In genomic region chr2:117833911-117834310, GRCh38 we compare ENCODE assay signal across 19 cellular contexts. TPM values are rescaled to one million over a fixed set of nuclear protein-coding genes. Genes with fewer than 3 reads are reported as not detected.
DNase-seq lines count a peak whose midpoint lies in the region; ATAC-seq and TF ChIP-seq lines count a peak whose summit lies in the region.
"Had no signal": no experiment of that assay in that cellular context is flagged by ENCODE, and none has a peak within 500 bp of the region (broad histone marks: within the 10 kb centered on the region; RNA-seq: fewer than 3 reads in every experiment).

No MANE protein-coding gene starts in this region.

- no peaks in the 10 kb centered on the region for H3K36me3 ChIP-seq in MM.1S (replicated peaks; ENCODE audit: insufficient read depth, low read length)

- no peaks in the 10 kb centered on the region for H3F3A ChIP-seq in MM.1S (ENCODE audit: insufficient read depth, low read length)

- H3K27ac Mint-ChIP-seq in immature natural killer cell (peak overlapping the region; percentile 30 to 93 (median 72)), T-cell (peak overlapping the region in 1 of 2 donors; percentile 34)
- no peak overlapping the region for H3K27ac Mint-ChIP-seq in activated CD4-positive, alpha-beta T cell treated with anti-CD3 and anti-CD28 coated beads, Interleukin-2, amount 10 ng/mL, durations not matched to agents 7 days and 5 days
- H3K27ac Mint-ChIP-seq: activated naive CD4-positive, alpha-beta T cell treated with anti-CD3 and anti-CD28 coated beads, Interleukin-2, amount 10 ng/mL, durations not matched to agents 7 days and 5 days; H9 had no signal

- DNase-seq in immature natural killer cell (no peak), MM.1S (no peak), T-cell (no peak), C1 segment of cervical spinal cord (lab: John Stamatoyannopoulos, UW) (no peak)
- DNase-seq in activated CD4-positive, alpha-beta T cell treated with anti-CD3 and anti-CD28 coated beads, Interleukin-2, amount 10 ng/mL, durations not matched to agents 7 days and 5 days, result no peak
- DNase-seq: activated CD4-positive, alpha-beta T cell treated with anti-CD3 and anti-CD28 coated beads for 48 hours; DMS79 treated with DMSO at 0.1 percent for 48 hours; effector memory CD8-positive, alpha-beta T cell; NCI-H2081; NCI-H774; substantia nigra had no signal

- no peak overlapping the region for H3K4me3 ChIP-seq in MM.1S (ENCODE audit: low read length)
- H3K4me3 ChIP-seq: upper lobe of left lung had no signal

- peaks cover 13 to 32% (median 31%) of the 10 kb centered on the region in 3 donors for H3K36me3 Mint-ChIP-seq in immature natural killer cell
- peaks cover 50% of the 10 kb centered on the region for H3K36me3 Mint-ChIP-seq in T-cell
- peaks cover 26% of the 10 kb centered on the region for H3K36me3 Mint-ChIP-seq in activated CD4-positive, alpha-beta T cell treated with anti-CD3 and anti-CD28 coated beads, Interleukin-2, amount 10 ng/mL, durations not matched to agents 7 days and 5 days (ENCODE audit: low read depth)

- H3K9me3 ChIP-seq in MM.1S (replicated peaks; ENCODE audit: insufficient read depth, low read length), result no peaks in the 10 kb centered on the region
- H3K9me3 ChIP-seq: upper lobe of left lung had no signal

- H3K4me3 Mint-ChIP-seq in immature natural killer cell (no peak overlapping the region), T-cell (no peak overlapping the region)
- no peak overlapping the region for H3K4me3 Mint-ChIP-seq in activated CD4-positive, alpha-beta T cell treated with anti-CD3 and anti-CD28 coated beads, Interleukin-2, amount 10 ng/mL, durations not matched to agents 7 days and 5 days
- H3K4me3 Mint-ChIP-seq: activated naive CD4-positive, alpha-beta T cell treated with anti-CD3 and anti-CD28 coated beads, Interleukin-2, amount 10 ng/mL, durations not matched to agents 7 days and 5 days; effector memory CD8-positive, alpha-beta T cell; H9; naive thymus-derived CD4-positive, alpha-beta T cell had no signal

- H3K9ac ChIP-seq in MM.1S (ENCODE audit: low read length), result no peak overlapping the region

- H4K20me1 ChIP-seq in MM.1S (ENCODE audit: insufficient read depth, low read length), result no peaks in the 10 kb centered on the region

- H3K27ac ChIP-seq in MM.1S (ENCODE audit: low read length), result no peak overlapping the region
- H3K27ac ChIP-seq: upper lobe of left lung, VCaP had no signal

- CTCF ChIA-PET in T-cell (lab: Charles Lee), result interaction anchor here (0.5 to 1.8 kb wide), 5 partner anchors 19 to 180 kb away, joined by 3 to 6 read pairs (median 5); partner anchors contain the start of genes DDX18 (in 2 of the 2) and CCDC93 (in 1 of the 2)
- CTCF ChIA-PET in activated CD4-positive, alpha-beta T cell treated with anti-CD3 and anti-CD28 coated beads, Interleukin-2, amount 10 ng/mL, durations not matched to agents 7 days and 5 days (lab: Charles Lee), result interaction anchor here (1.5 kb wide), 1 partner anchor 20 kb away, joined by 7 read pairs; the partner anchor contains the start of gene DDX18

- no peaks in the 10 kb centered on the region for H3K9me2 ChIP-seq in MM.1S (replicated peaks; ENCODE audit: insufficient read depth, low read length)

- H3K9me3 Mint-ChIP-seq in immature natural killer cell (no peaks in the 10 kb centered on the region), T-cell (no peaks in the 10 kb centered on the region)
- H3K9me3 Mint-ChIP-seq in activated CD4-positive, alpha-beta T cell treated with anti-CD3 and anti-CD28 coated beads, Interleukin-2, amount 10 ng/mL, durations not matched to agents 7 days and 5 days, result no peaks in the 10 kb centered on the region
- H3K9me3 Mint-ChIP-seq: activated naive CD4-positive, alpha-beta T cell treated with anti-CD3 and anti-CD28 coated beads, Interleukin-2, amount 10 ng/mL, durations not matched to agents 7 days and 5 days; effector memory CD8-positive, alpha-beta T cell; H9; naive thymus-derived CD4-positive, alpha-beta T cell had no signal

- no peaks in the 10 kb centered on the region for H3K4me1 ChIP-seq in MM.1S (ENCODE audit: low read length)

- H3K4me1 Mint-ChIP-seq in immature natural killer cell (peaks cover 16 to 18% of the 10 kb centered on the region in 2 donors), T-cell (peaks cover 11 to 16% (median 16%) of the 10 kb centered on the region in 3 donors)
- no peaks in the 10 kb centered on the region for H3K4me1 Mint-ChIP-seq in activated CD4-positive, alpha-beta T cell treated with anti-CD3 and anti-CD28 coated beads, Interleukin-2, amount 10 ng/mL, durations not matched to agents 7 days and 5 days

- POLR2A ChIA-PET in T-cell (lab: Charles Lee), result interaction anchor here in 1 of 2 donors (1.5 kb wide), 1 partner anchor 20 kb away, joined by 4 read pairs; the partner anchor contains the start of gene DDX18
- POLR2A ChIA-PET in activated CD4-positive, alpha-beta T cell treated with anti-CD3 and anti-CD28 coated beads, Interleukin-2, amount 10 ng/mL, durations not matched to agents 7 days and 5 days (lab: Charles Lee), result interaction anchor here (1.5 kb wide), 1 partner anchor 20 kb away, joined by 3 read pairs; the partner anchor contains the start of gene DDX18

- no peaks in the 10 kb centered on the region for H3K27me3 ChIP-seq in MM.1S (replicated peaks; ENCODE audit: insufficient read depth, low read length)
- H3K27me3 ChIP-seq: upper lobe of left lung had no signal

- H3K27me3 Mint-ChIP-seq in immature natural killer cell (ENCODE audit: low read depth in 3 of 3), result peaks cover 0 to 4% (median 0%) of the 10 kb centered on the region in 3 donors
- peaks cover 0 to 4% of the 10 kb centered on the region in 2 donors for H3K27me3 Mint-ChIP-seq in T-cell
- no peaks in the 10 kb centered on the region for H3K27me3 Mint-ChIP-seq in activated CD4-positive, alpha-beta T cell treated with anti-CD3 and anti-CD28 coated beads, Interleukin-2, amount 10 ng/mL, durations not matched to agents 7 days and 5 days
- H3K27me3 Mint-ChIP-seq: effector memory CD8-positive, alpha-beta T cell had no signal

- no peaks in the 10 kb centered on the region for H3K79me2 ChIP-seq in MM.1S (ENCODE audit: low read length)

- TF ChIP-seq CTCF in MM.1S (IDR thresholded peaks at IDR 0.05; ENCODE audit: low read length), result no peak

- ATAC-seq in GM18498 (IDR thresholded peaks at IDR 0.05; ENCODE audit: unreplicated experiment) (peak; percentile 32), GM19025 (IDR thresholded peaks at IDR 0.05; ENCODE audit: low read depth, unreplicated experiment) (peak; percentile 34), HG02870 (IDR thresholded peaks at IDR 0.05; ENCODE audit: unreplicated experiment) (peak; percentile 52), T-cell (replicated peaks in 1 of 4) (no peak)

- H3K4me2 ChIP-seq in MM.1S (ENCODE audit: low read depth, low read length), result no peak overlapping the region

- H2AFZ ChIP-seq in MM.1S (ENCODE audit: low read length), result no peak overlapping the region

RNA-seq across cellular contexts. Expression of gene DDX18, which starts 19.4 kb away (rescaled TPM):
- 10 to 100 TPM; 32.2 to 51.6 (median 34.6) TPM for polyA plus RNA-seq in immature natural killer cell
- 100 to 1,000 TPM in 2 of 5 donors, 10 to 100 TPM in 3; 78.2 to 134 (median 88.7) TPM for total RNA-seq in T-cell
- 10 to 100 TPM; 80.7 to 93.9 TPM for total RNA-seq in activated CD4-positive, alpha-beta T cell treated with anti-CD3 and anti-CD28 coated beads, Interleukin-2, amount 10 ng/mL, durations not matched to agents 7 days and 5 days

Comparison
In these comparisons a context has a peak if more than half of its experiments do, and no peak if none do; other contexts are left out.
1. ATAC-seq: peak in GM18498 (single experiment), GM19025 (single experiment) and HG02870 (single experiment); none in T-cell (0 of 4).